ENCODE assay signal across 24 cellular contexts in genomic region chr5:137370096-137370495, GRCh38.
DNase-seq lines count a peak whose midpoint lies in the region; ATAC-seq and TF ChIP-seq lines count a peak whose summit lies in the region.
"Had no signal": no experiment of that assay in that cellular context is flagged by ENCODE, and none has a peak within 500 bp of the region (broad histone marks: within the 10 kb centered on the region; RNA-seq: fewer than 3 reads in every experiment).

No MANE protein-coding gene starts in this region.

- no peak overlapping the region for H4K91ac ChIP-seq in neuronal stem cell (ENCODE audit: low read depth, low read length, poor library complexity)

- no peak overlapping the region for H2BK15ac ChIP-seq in neuronal stem cell (ENCODE audit: low read length)

- H3K4me1 ChIP-seq in PC-3 (ENCODE audit: insufficient read depth, low read length) (peaks cover 18% of the 10 kb centered on the region), neuronal stem cell (ENCODE audit: control insufficient read depth in 2 of 2, insufficient read depth in 1 of 2, low read depth in 1 of 2, low read length in 2 of 2) (peaks cover 10 to 31% of the 10 kb centered on the region in 2 donors), Karpas-422 (ENCODE audit: low read length) (peaks cover 1% of the 10 kb centered on the region)
- H3K4me1 ChIP-seq: psoas muscle had no signal

- no peaks in the 10 kb centered on the region for H3K9me2 ChIP-seq in PC-3 (replicated peaks; ENCODE audit: low read length)
- no peaks in the 10 kb centered on the region for H3K9me2 ChIP-seq in Karpas-422 (replicated peaks; ENCODE audit: insufficient read depth, low read length)

- peak; percentile 47 for ATAC-seq in PC-3
- no peak for ATAC-seq in natural killer cell treated with Interleukin-12 subunit alpha and Interleukin-12 subunit beta and Interleukin-15 and Interleukin-18, amount 100 ng/mL, for 72 hours
- ATAC-seq: activated CD4-positive, alpha-beta T cell treated with anti-CD3 and anti-CD28 coated beads for 36 hours; psoas muscle; Right ventricle myocardium inferior had no signal

- H3K9me3 ChIP-seq in PC-3 (ENCODE audit: low read length) = no peaks in the 10 kb centered on the region
- H3K9me3 ChIP-seq in neuronal stem cell (replicated peaks in 1 of 2; ENCODE audit: control insufficient read depth in 2 of 2, insufficient read depth in 1 of 2, low read depth in 1 of 2, low read length in 2 of 2) = peaks cover 0 to 2% of the 10 kb centered on the region in 2 donors
- no peaks in the 10 kb centered on the region for H3K9me3 ChIP-seq in Karpas-422 (ENCODE audit: low read length)
- H3K9me3 ChIP-seq: psoas muscle had no signal

- H3K27me3 ChIP-seq in BJ (ENCODE audit: control insufficient read depth, insufficient read depth, low read length) (no peaks in the 10 kb centered on the region), PC-3 (ENCODE audit: low read length) (no peaks in the 10 kb centered on the region), neuronal stem cell (ENCODE audit: control insufficient read depth in 3 of 3, insufficient read depth in 3 of 3, low read depth in 1 of 3, low read length in 3 of 3) (no peaks in the 10 kb centered on the region), Karpas-422 (ENCODE audit: low read length) (no peaks in the 10 kb centered on the region)
- H3K27me3 ChIP-seq: brain microvascular endothelial cell had no signal

- POLR2A ChIA-PET in BJ (lab: Charles Lee) = no interaction called here
- POLR2A ChIA-PET in PC-3 (lab: Charles Lee; ENCODE audit: unreplicated experiment) = interaction anchor here (0.7 kb wide), 1 partner anchor 128 kb away, joined by 3 read pairs; no protein-coding TSS in a partner anchor

- H3K79me2 ChIP-seq in PC-3 (ENCODE audit: low read length) (no peaks in the 10 kb centered on the region), Karpas-422 (ENCODE audit: low read length) (no peaks in the 10 kb centered on the region)

- peak overlapping the region; percentile 87 for H3K27ac Mint-ChIP-seq in chondrocyte (ENCODE audit: unreplicated experiment)
- no peak overlapping the region for H3K27ac Mint-ChIP-seq in natural killer cell treated with Interleukin-12 subunit alpha and Interleukin-12 subunit beta and Interleukin-15 and Interleukin-18, amount 100 ng/mL, for 72 hours
- H3K27ac Mint-ChIP-seq: activated CD4-positive, alpha-beta T cell treated with anti-CD3 and anti-CD28 coated beads for 36 hours; CD8-positive, alpha-beta memory T cell; nephron; stimulated activated naive CD8-positive, alpha-beta T cell treated with anti-CD3 and anti-CD28 coated beads, Interleukin-15, Interleukin-2, amounts not matched to agents 100 ng/mL and 50 ng/mL, for 24 hours had no signal

- intact Hi-C loops in PC-3 (cut with micrococcal nuclease) = no loop called here

- H3K18ac ChIP-seq in neuronal stem cell (ENCODE audit: low read length) = no peak overlapping the region

- H3K4me3 Mint-ChIP-seq in chondrocyte (ENCODE audit: unreplicated experiment) = no peak overlapping the region
- no peak overlapping the region for H3K4me3 Mint-ChIP-seq in natural killer cell treated with Interleukin-12 subunit alpha and Interleukin-12 subunit beta and Interleukin-15 and Interleukin-18, amount 100 ng/mL, for 72 hours
- H3K4me3 Mint-ChIP-seq: activated CD4-positive, alpha-beta T cell treated with anti-CD3 and anti-CD28 coated beads for 36 hours; CD8-positive, alpha-beta memory T cell; nephron; stimulated activated naive CD8-positive, alpha-beta T cell treated with anti-CD3 and anti-CD28 coated beads, Interleukin-15, Interleukin-2, amounts not matched to agents 100 ng/mL and 50 ng/mL, for 24 hours had no signal

- no peak overlapping the region for H2BK5ac ChIP-seq in neuronal stem cell (ENCODE audit: low read length)

- no peaks in the 10 kb centered on the region for H3K9me3 Mint-ChIP-seq in chondrocyte (ENCODE audit: low read depth)
- no peaks in the 10 kb centered on the region for H3K9me3 Mint-ChIP-seq in natural killer cell treated with Interleukin-12 subunit alpha and Interleukin-12 subunit beta and Interleukin-15 and Interleukin-18, amount 100 ng/mL, for 72 hours
- H3K9me3 Mint-ChIP-seq: CD8-positive, alpha-beta memory T cell; nephron; stimulated activated naive CD8-positive, alpha-beta T cell treated with anti-CD3 and anti-CD28 coated beads, Interleukin-15, Interleukin-2, amounts not matched to agents 100 ng/mL and 50 ng/mL, for 24 hours had no signal

- H3K23ac ChIP-seq in neuronal stem cell (ENCODE audit: low read depth, low read length, poor library complexity) = no peak overlapping the region

- peak; percentile 21 for DNase-seq in BJ (ENCODE audit: low read depth)
- DNase-seq in PC-3 = peak; percentile 45
- no peak for DNase-seq in chondrocyte (ENCODE audit: low spot score)
- no peak for DNase-seq in neuronal stem cell (ENCODE audit: low spot score)
- no peak for DNase-seq in Karpas-422
- no peak for DNase-seq in activated naive CD4-positive, alpha-beta T cell treated with anti-CD3 and anti-CD28 coated beads, Interleukin-2, amount 50 U/mL, for 16 hours
- DNase-seq in natural killer cell treated with Interleukin-12 subunit alpha and Interleukin-12 subunit beta and Interleukin-15 and Interleukin-18, amount 100 ng/mL, for 72 hours (ENCODE audit: low spot score) = no peak
- DNase-seq in activated gamma-delta T cell (lab: John Stamatoyannopoulos, UW) = no peak
- DNase-seq: activated CD4-positive, alpha-beta T cell treated with anti-CD3 and anti-CD28 coated beads for 36 hours; activated CD8-positive, alpha-beta memory T cell treated with anti-CD3 and anti-CD28 coated beads for 24 hours; activated effector memory CD4-positive, alpha-beta T cell treated with Interleukin-2 at 50 U/mL for 16 hours; brain microvascular endothelial cell; CD8-positive, alpha-beta memory T cell; effector CD4-positive, alpha-beta T cell; MM.1S; NCI-H2029 treated with DMSO at 0.1 percent for 48 hours; NCI-H446; psoas muscle; T-helper 2 cell had no signal

- CTCF ChIA-PET in BJ (lab: Yijun Ruan, JAX) (interaction anchor here (0.8 to 2.1 kb wide), 5 partner anchors 13 to 129 kb away, joined by 3 to 4 read pairs (median 3); partner anchors contain the start of gene SPOCK1), PC-3 (lab: Charles Lee) (interaction anchor here (0.5 to 1.1 kb wide), 3 partner anchors 18 to 128 kb away, joined by 3 to 5 read pairs (median 5); no protein-coding TSS in a partner anchor)

- H3K4me3 ChIP-seq in BJ (ENCODE audit: low read depth, low read length) (no peak overlapping the region), PC-3 (ENCODE audit: low read length) (peak overlapping the region; percentile 27; the same call in 1 of the 2 replicates), neuronal stem cell (ENCODE audit: low read length in 2 of 2) (peak overlapping the region in 1 of 2 donors; percentile 10), Karpas-422 (ENCODE audit: low read length) (no peak overlapping the region)
- H3K4me3 ChIP-seq: lung, psoas muscle, skin epidermis had no signal

- no TSS peak for BruUV-seq in PC-3 (replicated peaks; lab: Mats Ljungman, UMichigan)

- no peaks in the 10 kb centered on the region for H3K79me1 ChIP-seq in neuronal stem cell (ENCODE audit: low read depth, low read length)

- H3K4me1 Mint-ChIP-seq in chondrocyte (ENCODE audit: low read depth) = peaks cover 52% of the 10 kb centered on the region
- H3K4me1 Mint-ChIP-seq in natural killer cell treated with Interleukin-12 subunit alpha and Interleukin-12 subunit beta and Interleukin-15 and Interleukin-18, amount 100 ng/mL, for 72 hours (ENCODE audit: low read depth in 2 of 2) = no peaks in the 10 kb centered on the region
- H3K4me1 Mint-ChIP-seq: activated CD4-positive, alpha-beta T cell treated with anti-CD3 and anti-CD28 coated beads for 36 hours; CD8-positive, alpha-beta memory T cell had no signal

- H3K4me2 ChIP-seq in PC-3 (ENCODE audit: low read length) (peak overlapping the region; percentile 72), neuronal stem cell (ENCODE audit: insufficient read depth, low read length, poor library complexity, severe bottlenecking) (no peak overlapping the region), Karpas-422 (ENCODE audit: low read depth, low read length, poor library complexity, severe bottlenecking) (no peak overlapping the region)

- H3K36me3 ChIP-seq in BJ (ENCODE audit: control insufficient read depth, insufficient read depth, low read length) = no peaks in the 10 kb centered on the region
- H3K36me3 ChIP-seq in PC-3 (ENCODE audit: low read depth, low read length) = no peaks in the 10 kb centered on the region
- no peaks in the 10 kb centered on the region for H3K36me3 ChIP-seq in neuronal stem cell (replicated peaks in 1 of 2; ENCODE audit: control insufficient read depth in 2 of 2, insufficient read depth in 2 of 2, low read length in 2 of 2)
- no peaks in the 10 kb centered on the region for H3K36me3 ChIP-seq in Karpas-422 (ENCODE audit: insufficient read depth, low read length)
- H3K36me3 ChIP-seq: brain microvascular endothelial cell had no signal

- H3F3A ChIP-seq in PC-3 (ENCODE audit: low read length, unreplicated experiment) = no peaks in the 10 kb centered on the region

- H4K8ac ChIP-seq in neuronal stem cell (ENCODE audit: low read depth, low read length) = no peak overlapping the region

- H3K9ac ChIP-seq in PC-3 (ENCODE audit: low read length) (no peak overlapping the region), neuronal stem cell (ENCODE audit: low read depth, low read length, poor library complexity) (no peak overlapping the region), Karpas-422 (ENCODE audit: low read length) (no peak overlapping the region)

- H4K20me1 ChIP-seq in PC-3 (ENCODE audit: low read length) (no peaks in the 10 kb centered on the region), Karpas-422 (ENCODE audit: insufficient read depth, low read depth, low read length) (no peaks in the 10 kb centered on the region)

- H2AK5ac ChIP-seq in neuronal stem cell (ENCODE audit: low read depth, low read length) = no peak overlapping the region

- H3K4ac ChIP-seq in neuronal stem cell (ENCODE audit: low read length) = no peak overlapping the region

- TF ChIP-seq CTCF in BJ (IDR thresholded peaks at IDR 0.05; ENCODE audit: insufficient read depth, low read depth, low read length) (no peak), PC-3 (conservative IDR thresholded peaks at IDR 0.05; ENCODE audit: low read depth, low read length) (no peak), chondrocyte (IDR thresholded peaks at IDR 0.05) (no peak)

- H2BK12ac ChIP-seq in neuronal stem cell (ENCODE audit: low read length) = no peak overlapping the region

- no peaks in the 10 kb centered on the region for H3K27me3 Mint-ChIP-seq in chondrocyte (ENCODE audit: low read depth)
- H3K27me3 Mint-ChIP-seq in natural killer cell treated with Interleukin-12 subunit alpha and Interleukin-12 subunit beta and Interleukin-15 and Interleukin-18, amount 100 ng/mL, for 72 hours = peaks cover 0 to 2% of the 10 kb centered on the region in 2 donors
- H3K27me3 Mint-ChIP-seq: stimulated activated naive CD8-positive, alpha-beta T cell treated with anti-CD3 and anti-CD28 coated beads, Interleukin-15, Interleukin-2, amounts not matched to agents 100 ng/mL and 50 ng/mL, for 24 hours had no signal

- H3K27ac ChIP-seq in PC-3 (ENCODE audit: low read length) = peak overlapping the region; percentile 48
- no peak overlapping the region for H3K27ac ChIP-seq in neuronal stem cell (replicated peaks; ENCODE audit: low read length)
- H3K27ac ChIP-seq in Karpas-422 (ENCODE audit: low read length) = no peak overlapping the region
- H3K27ac ChIP-seq: brain microvascular endothelial cell, psoas muscle, skin epidermis had no signal

- no peak overlapping the region for H3K14ac ChIP-seq in neuronal stem cell (ENCODE audit: low read length)

- peak overlapping the region; percentile 38; the same call in 1 of the 2 replicates for H2AFZ ChIP-seq in PC-3 (ENCODE audit: low read length)
- peak overlapping the region; percentile 31 for H2AFZ ChIP-seq in neuronal stem cell (ENCODE audit: low read length)
- H2AFZ ChIP-seq in Karpas-422 (ENCODE audit: low read length) = no peak overlapping the region

- H3K36me3 Mint-ChIP-seq in chondrocyte (ENCODE audit: low read depth) = no peaks in the 10 kb centered on the region
- no peaks in the 10 kb centered on the region for H3K36me3 Mint-ChIP-seq in natural killer cell treated with Interleukin-12 subunit alpha and Interleukin-12 subunit beta and Interleukin-15 and Interleukin-18, amount 100 ng/mL, for 72 hours
- H3K36me3 Mint-ChIP-seq: CD8-positive, alpha-beta memory T cell had no signal

- no CpG with 5 or more reads among the region's 11 CpGs for WGBS in neuronal stem cell (ENCODE audit: extremely low coverage in 2 of 2, insufficient read length in 2 of 2, insufficient replicate concordance in 1 of 2), 2 donors

- no peak overlapping the region for H2BK120ac ChIP-seq in neuronal stem cell (ENCODE audit: low read depth, low read length)

Comparison
In these comparisons a context has a peak if more than half of its experiments do, and no peak if none do; other contexts are left out.
1. DNase-seq: peak in BJ (single experiment) and PC-3 (single experiment); none in chondrocyte (single experiment), neuronal stem cell (single experiment), Karpas-422 (single experiment), activated naive CD4-positive, alpha-beta T cell treated with anti-CD3 and anti-CD28 coated beads, Interleukin-2, amount 50 U/mL, for 16 hours (single experiment), natural killer cell treated with Interleukin-12 subunit alpha and Interleukin-12 subunit beta and Interleukin-15 and Interleukin-18, amount 100 ng/mL, for 72 hours (single experiment) and activated gamma-delta T cell (single experiment).